8 cellular contexts compared by ENCODE assay signal in the genomic region with DNA sequence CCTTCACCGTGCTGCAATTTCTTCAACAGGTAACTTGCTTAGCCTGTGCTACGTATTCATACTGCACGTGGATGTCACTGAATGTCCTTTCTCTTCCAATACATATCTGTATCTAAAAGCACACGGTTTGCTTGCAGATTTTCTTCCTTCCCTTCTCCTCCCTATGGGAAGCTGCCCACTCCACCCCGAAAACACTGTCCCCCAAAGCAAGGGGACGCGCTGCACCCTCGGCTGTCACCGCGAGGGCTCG. TPM values are rescaled to one million over a fixed set of nuclear protein-coding genes. Genes with fewer than 3 reads are reported as not detected.
DNase-seq lines count a peak whose midpoint lies in the region; ATAC-seq and TF ChIP-seq lines count a peak whose summit lies in the region.

No MANE protein-coding gene starts in this region.

- H3K27ac Mint-ChIP-seq in type B pancreatic cell: peak overlapping the region; percentile 74

- H3K9me3 Mint-ChIP-seq in type B pancreatic cell: no peaks in the 10 kb centered on the region

- TF ChIP-seq CTCF in AG10803 (conservative IDR thresholded peaks at IDR 0.05; ENCODE audit: low read length): no peak
- TF ChIP-seq CTCF in breast epithelium (IDR thresholded peaks at IDR 0.05): peak in 2 of 3 donors; percentile 16 to 53
- TF ChIP-seq CTCF in lower leg skin (IDR thresholded peaks at IDR 0.05): no peak
- TF ChIP-seq CTCF in type B pancreatic cell (conservative IDR thresholded peaks at IDR 0.05): no peak

- peaks cover 8% of the 10 kb centered on the region for H3K4me1 Mint-ChIP-seq in type B pancreatic cell (ENCODE audit: unreplicated experiment)

- no peak for TF ChIP-seq POLR2A in breast epithelium (IDR thresholded peaks at IDR 0.05)
- TF ChIP-seq POLR2A in lower leg skin (IDR thresholded peaks at IDR 0.05): no peak

- DNase-seq in AG10803 (ENCODE audit: low read depth) (peak; percentile 9), NCI-H2227 treated with DMSO at 0.1 percent for 48 hours (lab: John Stamatoyannopoulos, UW) (peak; percentile 89), breast epithelium (ENCODE audit: low spot score in 2 of 2) (no peak), lower leg skin (ENCODE audit: low spot score in 2 of 2) (no peak), type B pancreatic cell (ENCODE audit: extremely low spot score, unreplicated experiment) (no peak), activated gamma-delta T cell (lab: John Stamatoyannopoulos, UW) (no peak)

- H3K36me3 Mint-ChIP-seq in type B pancreatic cell: no peaks in the 10 kb centered on the region

- no peaks in the 10 kb centered on the region for H3K9me3 ChIP-seq in breast epithelium

- WGBS in lower leg skin, 2 donors: 0 to 1% methylated on average over 11 of the region's 11 CpGs

- ATAC-seq in GM18520 (IDR thresholded peaks at IDR 0.05; ENCODE audit: unreplicated experiment) (peak; percentile 7), HG03039 (IDR thresholded peaks at IDR 0.05; ENCODE audit: unreplicated experiment) (peak; percentile 6)

- intact Hi-C loops in breast epithelium (cut with DNase I; ENCODE audit: low total_unique reads): loop anchor here (5.0 kb wide), 1 partner anchor 143 kb away; no protein-coding TSS in a partner anchor
- intact Hi-C loops in lower leg skin (cut with DNase I; ENCODE audit: low total_unique reads): no loop called here

- no peaks in the 10 kb centered on the region for H3K27me3 Mint-ChIP-seq in type B pancreatic cell

- H3K4me3 Mint-ChIP-seq in type B pancreatic cell: peak overlapping the region; percentile 96

- H3K36me3 ChIP-seq in breast epithelium: no peaks in the 10 kb centered on the region

- H3K27me3 ChIP-seq in breast epithelium: no peaks in the 10 kb centered on the region

- peak overlapping the region; percentile 97 to 99 for H3K27ac ChIP-seq in breast epithelium

- peak overlapping the region; percentile 84 for H3K4me3 ChIP-seq in AG10803 (ENCODE audit: low read length)
- peak overlapping the region; percentile 71 to 89 (median 80) for H3K4me3 ChIP-seq in breast epithelium
- peak overlapping the region; percentile 79 for H3K4me3 ChIP-seq in lower leg skin (ENCODE audit: low read depth, poor library complexity, severe bottlenecking)

- no peaks in the 10 kb centered on the region for H3K4me1 ChIP-seq in breast epithelium

RNA-seq across cellular contexts. Expression of a gene that starts 0.7 kb away (rescaled TPM):
- total RNA-seq in breast epithelium: 10 to 100 TPM; 40.0 to 61.9 (median 60.7) TPM
- total RNA-seq in lower leg skin: 10 to 100 TPM; 14.2 to 26.8 (median 17.6) TPM
- 27.6 and 40.9 TPM in 2 replicates for total RNA-seq in type B pancreatic cell (ENCODE audit: low replicate concordance)

Comparison
In these comparisons a context has a peak if more than half of its experiments do, and no peak if none do; other contexts are left out.
1. DNase-seq: peak in AG10803 (single experiment) and NCI-H2227 treated with DMSO at 0.1 percent for 48 hours (single experiment); none in breast epithelium (0 of 2), lower leg skin (0 of 2), type B pancreatic cell (single experiment) and activated gamma-delta T cell (single experiment).
2. CTCF ChIP-seq: peak in breast epithelium (2 of 3); none in AG10803 (single experiment), lower leg skin (0 of 3) and type B pancreatic cell (single experiment).
3. Peak in every context shown above with its lines, with median percentiles within 50 percentile points of each other: H3K4me3 ChIP-seq.